16 cellular contexts compared by ENCODE assay signal in genomic region chr6:97405818-97406409, GRCh38.
"Had no signal": no experiment of that assay in that cellular context is flagged by ENCODE, and none has a peak within 500 bp of the region (broad histone marks: within the 10 kb centered on the region; RNA-seq: fewer than 3 reads in every experiment).

No MANE protein-coding gene starts in this region.

- H3K4me1 Mint-ChIP-seq: activated naive CD8-positive, alpha-beta T cell treated with anti-CD3 and anti-CD28 coated beads for 36 hours; immature natural killer cell; naive thymus-derived CD8-positive, alpha-beta T cell had no signal

- H3K4me3 ChIP-seq: breast epithelium, lung, prostate gland, sigmoid colon had no signal

- H3K9me3 ChIP-seq: prostate gland, sigmoid colon had no signal

- H3K27me3 Mint-ChIP-seq: type B pancreatic cell had no signal

- DNase-seq: activated gamma-delta T cell; activated naive CD8-positive, alpha-beta T cell treated with anti-CD3 and anti-CD28 coated beads for 36 hours; activated T-cell treated with anti-CD3 and anti-CD28 coated beads, Interleukin-2, amount 50 U/mL, for 1 hour; anterior cingulate cortex; hippocampal formation; immature natural killer cell; naive thymus-derived CD8-positive, alpha-beta T cell; sigmoid colon; stimulated activated CD4-positive, alpha-beta T cell treated with anti-CD3 and anti-CD28 coated beads, Interleukin-12 subunit alpha, Interleukin-12 subunit beta, amount 100 ng/mL, for 4 hours; stimulated activated naive CD4-positive, alpha-beta T cell treated with Interleukin-2 at 50 U/mL for 16 hours had no signal

- H3K27me3 ChIP-seq: breast epithelium, sigmoid colon had no signal

- H3K36me3 Mint-ChIP-seq: activated naive CD8-positive, alpha-beta T cell treated with anti-CD3 and anti-CD28 coated beads for 36 hours; immature natural killer cell; naive thymus-derived CD8-positive, alpha-beta T cell; type B pancreatic cell had no signal

- H3K4me1 ChIP-seq: breast epithelium, prostate gland, sigmoid colon had no signal

- H3K4me3 Mint-ChIP-seq: activated naive CD8-positive, alpha-beta T cell treated with anti-CD3 and anti-CD28 coated beads for 36 hours; immature natural killer cell; naive thymus-derived CD8-positive, alpha-beta T cell; T-helper 1 cell treated with Interleukin-12 subunit alpha and Interleukin-12 subunit beta and Interleukin-4 antibody, amounts not matched to agents 30 μg/mL and 1 μg/mL, for 36 hours; type B pancreatic cell had no signal

- H3K9me3 Mint-ChIP-seq: activated naive CD8-positive, alpha-beta T cell treated with anti-CD3 and anti-CD28 coated beads for 36 hours; immature natural killer cell; naive thymus-derived CD8-positive, alpha-beta T cell; T-helper 1 cell treated with Interleukin-12 subunit alpha and Interleukin-12 subunit beta and Interleukin-4 antibody, amounts not matched to agents 30 μg/mL and 1 μg/mL, for 36 hours; type B pancreatic cell had no signal

- FAIRE-seq: TTC549 had no signal

- H3K27ac Mint-ChIP-seq: activated naive CD8-positive, alpha-beta T cell treated with anti-CD3 and anti-CD28 coated beads for 36 hours; immature natural killer cell; naive thymus-derived CD8-positive, alpha-beta T cell; T-helper 1 cell treated with Interleukin-12 subunit alpha and Interleukin-12 subunit beta and Interleukin-4 antibody, amounts not matched to agents 30 μg/mL and 1 μg/mL, for 36 hours; type B pancreatic cell had no signal

- H3K36me3 ChIP-seq: breast epithelium, prostate gland, sigmoid colon had no signal

- H3K27ac ChIP-seq: breast epithelium, prostate gland, sigmoid colon had no signal
